1 cellular context compared by ENCODE assay signal in genomic region chrX:41350150-41350975, GRCh38.
TF ChIP-seq lines count a peak whose summit lies in the region.

No MANE protein-coding gene starts in this region.

TF ChIP-seq in WTC11, 78 proteins besides CTCF, POLR2A, EP300 and RAD21 (continued from another document):
- TF ChIP-seq ZNF532 (CRISPR knock-in tag; IDR thresholded peaks at IDR 0.05; ENCODE audit: borderline replicate concordance), result peak; percentile 10; the same call in 1 of the 2 replicates
